14 cellular contexts compared by ENCODE assay signal in genomic region chr11:33089776-33090175, GRCh38. TPM values are rescaled to one million over a fixed set of nuclear protein-coding genes. Genes with fewer than 3 reads are reported as not detected.
DNase-seq lines count a peak whose midpoint lies in the region; ATAC-seq and TF ChIP-seq lines count a peak whose summit lies in the region.
"Had no signal": no experiment of that assay in that cellular context is flagged by ENCODE, and none has a peak within 500 bp of the region (broad histone marks: within the 10 kb centered on the region; RNA-seq: fewer than 3 reads in every experiment).

No MANE protein-coding gene starts in this region.

- H3K4me1 Mint-ChIP-seq in stimulated activated naive CD8-positive, alpha-beta T cell treated with anti-CD3 and anti-CD28 coated beads, Interleukin-15, amount 100 ng/mL, for 72 hours = no peaks in the 10 kb centered on the region
- H3K4me1 Mint-ChIP-seq in stimulated activated naive B cell treated with anti-CD40 and anti-IgM and Interleukin-4, amounts not matched to agents 10 μg/mL and 1 μg/mL and 100 μg/mL, for 72 hours = no peaks in the 10 kb centered on the region

- no peaks in the 10 kb centered on the region for H3K9me3 Mint-ChIP-seq in stimulated activated naive CD8-positive, alpha-beta T cell treated with anti-CD3 and anti-CD28 coated beads, Interleukin-15, amount 100 ng/mL, for 72 hours
- H3K9me3 Mint-ChIP-seq in stimulated activated naive B cell treated with anti-CD40 and anti-IgM and Interleukin-4, amounts not matched to agents 10 μg/mL and 1 μg/mL and 100 μg/mL, for 72 hours = no peaks in the 10 kb centered on the region
- H3K9me3 Mint-ChIP-seq: activated naive CD4-positive, alpha-beta T cell treated with anti-CD3 and anti-CD28 coated beads, Interleukin-2, amount 50 U/mL, for 72 hours had no signal

- peaks cover 20 to 43% of the 10 kb centered on the region in 2 donors for H3K36me3 Mint-ChIP-seq in stimulated activated naive B cell treated with anti-CD40 and anti-IgM and Interleukin-4, amounts not matched to agents 10 μg/mL and 1 μg/mL and 100 μg/mL, for 72 hours

- H3K36me3 ChIP-seq in Panc1 (ENCODE audit: control insufficient read depth, insufficient read depth, low read length) (no peaks in the 10 kb centered on the region; the same call in 1 of the 2 replicates), ovary (no peaks in the 10 kb centered on the region)

- peak overlapping the region in 1 of 2 donors; percentile 44 for H3K27ac Mint-ChIP-seq in stimulated activated naive CD8-positive, alpha-beta T cell treated with anti-CD3 and anti-CD28 coated beads, Interleukin-15, amount 100 ng/mL, for 72 hours
- no peak overlapping the region for H3K27ac Mint-ChIP-seq in stimulated activated naive B cell treated with anti-CD40 and anti-IgM and Interleukin-4, amounts not matched to agents 10 μg/mL and 1 μg/mL and 100 μg/mL, for 72 hours
- H3K27ac Mint-ChIP-seq: activated naive CD4-positive, alpha-beta T cell treated with anti-CD3 and anti-CD28 coated beads, Interleukin-2, amount 50 U/mL, for 72 hours had no signal

- BruUV-seq in Panc1 (replicated peaks; lab: Mats Ljungman, UMichigan) = no TSS peak

- ATAC-seq in stimulated activated naive CD8-positive, alpha-beta T cell treated with anti-CD3 and anti-CD28 coated beads, Interleukin-15, amount 100 ng/mL, for 72 hours = peak; percentile 63
- ATAC-seq in stimulated activated naive CD8-positive, alpha-beta T cell treated with anti-CD3 and anti-CD28 coated beads, Interleukin-15, Interleukin-2, amounts not matched to agents 100 U/mL and 50 U/mL, for 24 hours = no peak
- ATAC-seq in Panc1 = peak; percentile 69
- ATAC-seq in stimulated activated naive B cell treated with anti-CD40 and anti-IgM and Interleukin-4, amounts not matched to agents 10 μg/mL and 1 μg/mL and 100 μg/mL, for 72 hours (replicated peaks) = no peak
- ATAC-seq: activated naive CD4-positive, alpha-beta T cell treated with anti-CD3 and anti-CD28 coated beads, Interleukin-2, amount 50 U/mL, for 72 hours; lower lobe of right lung had no signal

- no peak overlapping the region for H3K4me3 ChIP-seq in Panc1 (ENCODE audit: low read depth in 2 of 2, low read length in 2 of 2)
- no peak overlapping the region for H3K4me3 ChIP-seq in fibroblast of pulmonary artery (replicated peaks; ENCODE audit: low read depth, low read length)
- no peak overlapping the region for H3K4me3 ChIP-seq in ovary
- H3K4me3 ChIP-seq: lower lobe of right lung, tibial artery had no signal

- no peaks in the 10 kb centered on the region for H3K27me3 ChIP-seq in Panc1 (ENCODE audit: control insufficient read depth, insufficient read depth, low read length)
- H3K27me3 ChIP-seq in ovary = no peaks in the 10 kb centered on the region
- H3K27me3 ChIP-seq: tibial artery had no signal

- no peaks in the 10 kb centered on the region for H3K27me3 Mint-ChIP-seq in stimulated activated naive CD8-positive, alpha-beta T cell treated with anti-CD3 and anti-CD28 coated beads, Interleukin-15, amount 100 ng/mL, for 72 hours
- no peaks in the 10 kb centered on the region for H3K27me3 Mint-ChIP-seq in stimulated activated naive B cell treated with anti-CD40 and anti-IgM and Interleukin-4, amounts not matched to agents 10 μg/mL and 1 μg/mL and 100 μg/mL, for 72 hours

- intact Hi-C loops in Panc1 (cut with micrococcal nuclease; ENCODE audit: unreplicated experiment) (no loop called here), ovary (cut with DNase I) (no loop called here)

- H3K27ac ChIP-seq in Panc1 (ENCODE audit: low read length) (no peak overlapping the region), ovary (no peak overlapping the region)
- H3K27ac ChIP-seq: lower lobe of right lung, tibial artery had no signal

- DNase-seq in stimulated activated naive CD8-positive, alpha-beta T cell treated with anti-CD3 and anti-CD28 coated beads, Interleukin-15, amount 100 ng/mL, for 72 hours = no peak
- no peak for DNase-seq in stimulated activated naive CD8-positive, alpha-beta T cell treated with anti-CD3 and anti-CD28 coated beads, Interleukin-15, Interleukin-2, amounts not matched to agents 100 U/mL and 50 U/mL, for 24 hours
- DNase-seq in Panc1 (ENCODE audit: low read depth, low spot score) = no peak
- peak; percentile 21 for DNase-seq in fibroblast of pulmonary artery (ENCODE audit: low read depth)
- DNase-seq in stimulated activated naive B cell treated with anti-CD40 and anti-IgM and Interleukin-4, amounts not matched to agents 10 μg/mL and 1 μg/mL and 100 μg/mL, for 72 hours = no peak
- no peak for DNase-seq in cerebellar nuclear complex (lab: John Stamatoyannopoulos, UW)
- no peak for DNase-seq in ovary
- DNase-seq in NOMO-1 treated with dmso at 0.1 percent for 144 hours (lab: John Stamatoyannopoulos, UW; ENCODE audit: unreplicated experiment) = no peak
- DNase-seq: activated CD4-positive, CD25-positive, alpha-beta regulatory T cell; AML-193; lower lobe of right lung; nucleus accumbens; tibial artery had no signal

- in situ Hi-C loops in Panc1 (cut with HindIII; ENCODE audit: low pct_unique_long_range_greater_than_20kb, low sequenced_read_pairs) = no loop called here

- TF ChIP-seq EP300 in ovary (IDR thresholded peaks at IDR 0.05) = no peak

- TF ChIP-seq POLR2A in ovary (IDR thresholded peaks at IDR 0.05) = no peak

- no peaks in the 10 kb centered on the region for H3K4me1 ChIP-seq in Panc1 (ENCODE audit: control insufficient read depth, insufficient read depth, low read length)
- no peaks in the 10 kb centered on the region for H3K4me1 ChIP-seq in ovary (ENCODE audit: insufficient read depth)
- H3K4me1 ChIP-seq: lower lobe of right lung, tibial artery had no signal

- no peaks in the 10 kb centered on the region for H3K9me3 ChIP-seq in Panc1 (ENCODE audit: control insufficient read depth, insufficient read depth, low read depth, low read length)
- no peaks in the 10 kb centered on the region for H3K9me3 ChIP-seq in ovary
- H3K9me3 ChIP-seq: lower lobe of right lung, tibial artery had no signal

- H3K4me3 Mint-ChIP-seq in stimulated activated naive CD8-positive, alpha-beta T cell treated with anti-CD3 and anti-CD28 coated beads, Interleukin-15, amount 100 ng/mL, for 72 hours = no peak overlapping the region
- H3K4me3 Mint-ChIP-seq in stimulated activated naive B cell treated with anti-CD40 and anti-IgM and Interleukin-4, amounts not matched to agents 10 μg/mL and 1 μg/mL and 100 μg/mL, for 72 hours = no peak overlapping the region

- CTCF ChIA-PET in Panc1 (lab: Charles Lee) = no interaction called here

- POLR2A ChIA-PET in Panc1 (lab: Charles Lee) = no interaction called here

- TF ChIP-seq CTCF in Panc1 (IDR thresholded peaks at IDR 0.05) (peak; percentile 34; the same call in 1 of the 2 replicates), fibroblast of pulmonary artery (IDR thresholded peaks at IDR 0.05; ENCODE audit: low read length, missing control alignments) (peak; percentile 17), ovary (IDR thresholded peaks at IDR 0.05) (no peak)

RNA-seq across cellular contexts. Expression of gene TCP11L1, which starts 50.4 kb away (rescaled TPM):
- total RNA-seq in Panc1 (2021; ENCODE audit: unreplicated experiment) (23.9 TPM), ovary (10 to 100 TPM; 12.6 to 23.4 (median 14.3) TPM)
- 11.7 TPM for polyA plus RNA-seq in Panc1 (2012; ENCODE audit: insufficient read length)
- polyA plus RNA-seq in ovary = 10 to 100 TPM in 1 of 2 donors, 1 to 10 TPM in 1; 4.4 to 14.6 TPM

Comparison
In these comparisons a context has a peak if more than half of its experiments do, and no peak if none do; other contexts are left out.
1. ATAC-seq: peak in stimulated activated naive CD8-positive, alpha-beta T cell treated with anti-CD3 and anti-CD28 coated beads, Interleukin-15, amount 100 ng/mL, for 72 hours (single experiment) and Panc1 (single experiment); none in stimulated activated naive CD8-positive, alpha-beta T cell treated with anti-CD3 and anti-CD28 coated beads, Interleukin-15, Interleukin-2, amounts not matched to agents 100 U/mL and 50 U/mL, for 24 hours (single experiment) and stimulated activated naive B cell treated with anti-CD40 and anti-IgM and Interleukin-4, amounts not matched to agents 10 μg/mL and 1 μg/mL and 100 μg/mL, for 72 hours (0 of 2).
2. CTCF ChIP-seq: peak in Panc1 (single experiment) and fibroblast of pulmonary artery (single experiment); none in ovary (0 of 3).